1 cellular context compared by ENCODE assay signal in the genomic region with DNA sequence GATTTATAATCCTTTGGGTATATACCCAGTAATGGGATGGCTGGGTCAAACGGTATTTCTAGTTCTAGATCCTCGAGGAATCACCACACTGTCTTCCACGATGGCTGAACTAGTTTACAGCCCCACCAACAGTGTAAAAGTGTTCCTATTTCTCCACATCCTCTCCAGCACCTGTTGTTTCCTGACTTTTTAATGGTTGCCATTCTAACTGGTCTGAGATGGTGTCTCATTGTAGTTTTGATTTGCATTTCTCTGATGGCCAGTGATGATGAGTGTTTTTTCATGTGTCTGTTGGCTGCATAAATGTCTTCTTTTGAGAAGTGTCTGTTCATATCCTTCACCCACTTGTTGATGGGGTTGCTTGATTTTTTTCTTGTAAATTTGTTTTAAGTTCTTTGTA. TPM values are rescaled to one million over a fixed set of nuclear protein-coding genes. Genes with fewer than 3 reads are reported as not detected.
"Had no signal": no experiment of that assay in that cellular context is flagged by ENCODE, and none has a peak within 500 bp of the region (broad histone marks: within the 10 kb centered on the region; RNA-seq: fewer than 3 reads in every experiment).

No MANE protein-coding gene starts in this region.

RNA-seq across cellular contexts. Expression of a gene that starts 40.9 kb away (rescaled TPM):
- polyA plus RNA-seq: GM23248 had no signal
